1 cellular context compared by ENCODE assay signal in genomic region chr16:25257504-25257955, GRCh38.
A peak's percentile ranks its signal among the peaks of the same experiment; 100 is the strongest.
TF ChIP-seq lines count a peak whose summit lies in the region.

ZKSCAN2 (minus strand) TSS chr16:25257845; CDS start chr16:25257127, 718 bp downstream.

TF ChIP-seq in HepG2, 621 proteins besides CTCF, POLR2A, EP300 and RAD21 (continued from another document and continues in another):
- TF ChIP-seq AHDC1 (CRISPR knock-in tag; IDR thresholded peaks at IDR 0.05; ENCODE audit: borderline replicate concordance) (no peak), ZNF143 (CRISPR knock-in tag; IDR thresholded peaks at IDR 0.05) (peak; percentile 85), SETDB1 (CRISPR knock-in tag; IDR thresholded peaks at IDR 0.05; ENCODE audit: borderline replicate concordance) (no peak), DRAP1 (CRISPR knock-in tag; IDR thresholded peaks at IDR 0.05) (0 out of 2 replicates have a peak, but pooled peaks have one; percentile 59), RNF219 (CRISPR knock-in tag; IDR thresholded peaks at IDR 0.05) (peak; percentile 35; the same call in 1 of the 2 replicates), CHD4 (IDR thresholded peaks at IDR 0.05; ENCODE audit: borderline replicate concordance, low read length) (no peak), ELF3 (CRISPR knock-in tag; IDR thresholded peaks at IDR 0.05) (peak; percentile 71), ZC3H13 (CRISPR knock-in tag; IDR thresholded peaks at IDR 0.05) (no peak), FOXP1 (IDR thresholded peaks at IDR 0.05) (no peak), FOXP1 (CRISPR knock-in tag; IDR thresholded peaks at IDR 0.05) (no peak), MXI1 (IDR thresholded peaks at IDR 0.05; ENCODE audit: borderline replicate concordance, low read depth, low read length) (peak; percentile 91), ZNF136 (CRISPR knock-in tag; IDR thresholded peaks at IDR 0.05; ENCODE audit: low read depth) (no peak), TAF1 (CRISPR knock-in tag; IDR thresholded peaks at IDR 0.05) (peak; percentile 82), MAX (IDR thresholded peaks at IDR 0.05) (peak; percentile 50; the same call in 1 of the 2 replicates), ELK4 (CRISPR knock-in tag; IDR thresholded peaks at IDR 0.05; ENCODE audit: borderline replicate concordance) (no peak), NRL (CRISPR knock-in tag; IDR thresholded peaks at IDR 0.05; ENCODE audit: borderline replicate concordance) (no peak; the same call in 1 of the 2 replicates), KDM3A (CRISPR knock-in tag; IDR thresholded peaks at IDR 0.05; ENCODE audit: low read depth) (peak; percentile 14; the same call in 1 of the 2 replicates), SKIL (CRISPR knock-in tag; IDR thresholded peaks at IDR 0.05; ENCODE audit: borderline replicate concordance) (no peak; the same call in 1 of the 2 replicates), THRA (CRISPR knock-in tag; IDR thresholded peaks at IDR 0.05; ENCODE audit: borderline replicate concordance) (peak; percentile 76), YEATS4 (CRISPR knock-in tag; IDR thresholded peaks at IDR 0.05; ENCODE audit: borderline replicate concordance) (peak; percentile 94), ETV6 (CRISPR knock-in tag; conservative IDR thresholded peaks at IDR 0.05) (peak; percentile 91; the same call in 1 of the 2 replicates), SMYD3 (CRISPR knock-in tag; IDR thresholded peaks at IDR 0.05) (no peak), RARA (CRISPR knock-in tag; IDR thresholded peaks at IDR 0.05) (peak; percentile 29; the same call in 1 of the 2 replicates), SP5 (CRISPR knock-in tag; IDR thresholded peaks at IDR 0.05; ENCODE audit: borderline replicate concordance, low read depth) (peak; percentile 49; the same call in 1 of the 2 replicates), ESRRA (CRISPR knock-in tag; IDR thresholded peaks at IDR 0.05; ENCODE audit: low read depth) (peak; percentile 41; the same call in 1 of the 2 replicates), HMG20A (CRISPR knock-in tag; IDR thresholded peaks at IDR 0.05; ENCODE audit: borderline replicate concordance) (no peak), ZNF572 (CRISPR knock-in tag; IDR thresholded peaks at IDR 0.05) (0 out of 2 replicates have a peak, but pooled peaks have one; percentile 16), SIN3A (IDR thresholded peaks at IDR 0.05; ENCODE audit: borderline replicate concordance, low read depth, low read length) (peak; percentile 55; the same call in 1 of the 2 replicates), RERE (CRISPR knock-in tag; IDR thresholded peaks at IDR 0.05; ENCODE audit: low read depth) (no peak), ZNF597 (CRISPR knock-in tag; IDR thresholded peaks at IDR 0.05) (peak; percentile 91; the same call in 1 of the 2 replicates), RELA (CRISPR knock-in tag; IDR thresholded peaks at IDR 0.05) (no peak), GRHL1 (CRISPR knock-in tag; conservative IDR thresholded peaks at IDR 0.05) (no peak), ZNF782 (CRISPR knock-in tag; IDR thresholded peaks at IDR 0.05; ENCODE audit: borderline replicate concordance) (peak; percentile 32), ZNF746 (CRISPR knock-in tag; IDR thresholded peaks at IDR 0.05) (no peak; the same call in 1 of the 2 replicates), NCOR1 (IDR thresholded peaks at IDR 0.05; ENCODE audit: borderline replicate concordance, low read length) (peak; percentile 25; the same call in 1 of the 2 replicates), RORA (CRISPR knock-in tag; IDR thresholded peaks at IDR 0.05) (no peak)
